In genomic region chr13:79382545-79383275, GRCh38 we compare ENCODE assay signal across 7 cellular contexts. TPM values are rescaled to one million over a fixed set of nuclear protein-coding genes. Genes with fewer than 3 reads are reported as not detected.
A peak's percentile ranks its signal among the peaks of the same experiment; 100 is the strongest.
DNase-seq lines count a peak whose midpoint lies in the region; ATAC-seq lines count a peak whose summit lies in the region.

No MANE protein-coding gene starts in this region.

- H3K27ac Mint-ChIP-seq in naive B cell: peak overlapping the region; percentile 26 to 95 (median 88)

- DNase-seq in NCI-H69 (lab: John Stamatoyannopoulos, UW): peak; percentile 13
- peak; percentile 51 for DNase-seq in naive B cell
- no peak for DNase-seq in NCI-H510A treated with DMSO at 0.1 percent for 48 hours (lab: John Stamatoyannopoulos, UW)
- no peak for DNase-seq in NCI-H446 treated with DMSO at 0.1 percent for 48 hours (lab: John Stamatoyannopoulos, UW)
- DNase-seq in NCI-H82 (lab: John Stamatoyannopoulos, UW): no peak

- peaks cover 29 to 45% (median 44%) of the 10 kb centered on the region in 3 donors for H3K4me1 Mint-ChIP-seq in naive B cell

- H3K36me3 Mint-ChIP-seq in naive B cell: peaks cover 0 to 5% of the 10 kb centered on the region in 2 donors

- ATAC-seq in GM19043 (IDR thresholded peaks at IDR 0.05; ENCODE audit: low read depth, unreplicated experiment) (peak; percentile 46), HG02759 (IDR thresholded peaks at IDR 0.05; ENCODE audit: unreplicated experiment) (peak; percentile 37), naive B cell (ENCODE audit: low read depth in 2 of 2) (peak; percentile 87 to 88)

- no peaks in the 10 kb centered on the region for H3K9me3 Mint-ChIP-seq in naive B cell

- peak overlapping the region; percentile 28 to 90 (median 70) for H3K4me3 Mint-ChIP-seq in naive B cell

- H3K27me3 Mint-ChIP-seq in naive B cell: no peaks in the 10 kb centered on the region

RNA-seq across cellular contexts. Expression of gene RBM26, which starts 23.3 kb away (rescaled TPM):
- 10 to 100 TPM; 15.1 to 28.8 (median 22.2) TPM for polyA plus RNA-seq in naive B cell (ENCODE audit: low read depth in 6 of 6)

Comparison
In these comparisons a context has a peak if more than half of its experiments do, and no peak if none do; other contexts are left out.
1. ATAC-seq: peak in every context shown above with its lines; median percentile 88 in naive B cell; 46 in GM19043; 37 in HG02759.
2. DNase-seq: peak in NCI-H69 (single experiment) and naive B cell (single experiment); none in NCI-H510A treated with DMSO at 0.1 percent for 48 hours (single experiment), NCI-H446 treated with DMSO at 0.1 percent for 48 hours (single experiment) and NCI-H82 (single experiment).